Comparison of ENCODE assay signal across 16 cellular contexts in genomic region chr15:56760186-56760585, GRCh38. TPM values are rescaled to one million over a fixed set of nuclear protein-coding genes. Genes with fewer than 3 reads are reported as not detected.
A peak's percentile ranks its signal among the peaks of the same experiment; 100 is the strongest.
DNase-seq lines count a peak whose midpoint lies in the region; ATAC-seq and TF ChIP-seq lines count a peak whose summit lies in the region.
"Had no signal": no experiment of that assay in that cellular context is flagged by ENCODE, and none has a peak within 500 bp of the region (broad histone marks: within the 10 kb centered on the region; RNA-seq: fewer than 3 reads in every experiment).

No MANE protein-coding gene starts in this region.

- no peak for DNase-seq in activated naive CD4-positive, alpha-beta T cell treated with anti-CD3 and anti-CD28 coated beads for 36 hours
- DNase-seq in adipocyte (ENCODE audit: low read depth) (peak; percentile 73), fibroblast of mammary gland (ENCODE audit: low read depth) (peak; percentile 34), vagina (ENCODE audit: extremely low spot score in 2 of 2) (no peak), NCI-H2029 (lab: John Stamatoyannopoulos, UW) (no peak), occipital lobe (lab: John Stamatoyannopoulos, UW) (no peak)
- DNase-seq: activated naive CD4-positive, alpha-beta T cell treated with anti-CD3 and anti-CD28 coated beads, Interleukin-2, amount 10 ng/mL, durations not matched to agents 7 days and 5 days; Caco-2; cerebellar nuclear complex; NCI-H2081; NK-92 treated with Interleukin-12 subunit alpha and Interleukin-12 subunit beta, amount 100 ng/mL, for 24 hours; pancreas had no signal

- peak overlapping the region; percentile 42 for H3K27ac ChIP-seq in vagina
- H3K27ac ChIP-seq: pancreas had no signal

- peak overlapping the region; percentile 6 for H3K27ac Mint-ChIP-seq in activated naive CD4-positive, alpha-beta T cell treated with anti-CD3 and anti-CD28 coated beads, Interleukin-2, amount 50 U/mL, for 24 hours
- H3K27ac Mint-ChIP-seq in activated naive CD4-positive, alpha-beta T cell treated with anti-CD3 and anti-CD28 coated beads for 36 hours = no peak overlapping the region
- H3K27ac Mint-ChIP-seq: activated naive CD4-positive, alpha-beta T cell treated with anti-CD3 and anti-CD28 coated beads, Interleukin-2, amount 10 ng/mL, durations not matched to agents 7 days and 5 days; WTC11 had no signal

- ATAC-seq in HG03521 (IDR thresholded peaks at IDR 0.05; ENCODE audit: unreplicated experiment) = no peak
- ATAC-seq: pancreas, WTC11 had no signal

- no peak overlapping the region for H3K9ac ChIP-seq in adipocyte (ENCODE audit: low read length)

- peaks cover 8% of the 10 kb centered on the region for H3K27me3 Mint-ChIP-seq in activated naive CD4-positive, alpha-beta T cell treated with anti-CD3 and anti-CD28 coated beads, Interleukin-2, amount 50 U/mL, for 24 hours
- peaks cover 3% of the 10 kb centered on the region for H3K27me3 Mint-ChIP-seq in activated naive CD4-positive, alpha-beta T cell treated with anti-CD3 and anti-CD28 coated beads for 36 hours (ENCODE audit: low read depth)

- no peaks in the 10 kb centered on the region for H3K27me3 ChIP-seq in adipocyte (replicated peaks; ENCODE audit: control insufficient read depth, insufficient read depth, low read length)
- H3K27me3 ChIP-seq in vagina = no peaks in the 10 kb centered on the region
- H3K27me3 ChIP-seq: MG63, pancreas had no signal

- TF ChIP-seq POLR2A in vagina (IDR thresholded peaks at IDR 0.05) = no peak

- no peak overlapping the region for H3K4me3 Mint-ChIP-seq in activated naive CD4-positive, alpha-beta T cell treated with anti-CD3 and anti-CD28 coated beads, Interleukin-2, amount 50 U/mL, for 24 hours
- no peak overlapping the region for H3K4me3 Mint-ChIP-seq in activated naive CD4-positive, alpha-beta T cell treated with anti-CD3 and anti-CD28 coated beads for 36 hours
- H3K4me3 Mint-ChIP-seq: activated naive CD4-positive, alpha-beta T cell treated with anti-CD3 and anti-CD28 coated beads, Interleukin-2, amount 10 ng/mL, durations not matched to agents 7 days and 5 days; WTC11 had no signal

- peaks cover 3% of the 10 kb centered on the region for H3K4me1 Mint-ChIP-seq in activated naive CD4-positive, alpha-beta T cell treated with anti-CD3 and anti-CD28 coated beads, Interleukin-2, amount 50 U/mL, for 24 hours
- peaks cover 3% of the 10 kb centered on the region for H3K4me1 Mint-ChIP-seq in activated naive CD4-positive, alpha-beta T cell treated with anti-CD3 and anti-CD28 coated beads for 36 hours (ENCODE audit: low read depth)

- H3K4me3 ChIP-seq in adipocyte (ENCODE audit: low read length) = no peak overlapping the region
- H3K4me3 ChIP-seq in fibroblast of mammary gland (ENCODE audit: control insufficient read depth, low read depth, low read length) = no peak overlapping the region
- H3K4me3 ChIP-seq in vagina = no peak overlapping the region
- H3K4me3 ChIP-seq: MG63, pancreas had no signal

- CTCF ChIA-PET in activated naive CD4-positive, alpha-beta T cell treated with anti-CD3 and anti-CD28 coated beads for 36 hours (lab: Charles Lee) = no interaction called here

- no peaks in the 10 kb centered on the region for H3K9me3 Mint-ChIP-seq in activated naive CD4-positive, alpha-beta T cell treated with anti-CD3 and anti-CD28 coated beads, Interleukin-2, amount 50 U/mL, for 24 hours
- H3K9me3 Mint-ChIP-seq in activated naive CD4-positive, alpha-beta T cell treated with anti-CD3 and anti-CD28 coated beads for 36 hours = no peaks in the 10 kb centered on the region
- H3K9me3 Mint-ChIP-seq: activated naive CD4-positive, alpha-beta T cell treated with anti-CD3 and anti-CD28 coated beads, Interleukin-2, amount 10 ng/mL, durations not matched to agents 7 days and 5 days; WTC11 had no signal

- H3K36me3 Mint-ChIP-seq in activated naive CD4-positive, alpha-beta T cell treated with anti-CD3 and anti-CD28 coated beads, Interleukin-2, amount 50 U/mL, for 24 hours = no peaks in the 10 kb centered on the region
- no peaks in the 10 kb centered on the region for H3K36me3 Mint-ChIP-seq in activated naive CD4-positive, alpha-beta T cell treated with anti-CD3 and anti-CD28 coated beads for 36 hours (ENCODE audit: low read depth)
- H3K36me3 Mint-ChIP-seq: activated naive CD4-positive, alpha-beta T cell treated with anti-CD3 and anti-CD28 coated beads, Interleukin-2, amount 10 ng/mL, durations not matched to agents 7 days and 5 days; WTC11 had no signal

- TF ChIP-seq CTCF in fibroblast of mammary gland (conservative IDR thresholded peaks at IDR 0.05; ENCODE audit: control insufficient read depth, insufficient read depth, low read depth, low read length) (no peak), vagina (IDR thresholded peaks at IDR 0.05) (no peak)

- peaks cover 56% of the 10 kb centered on the region for H3K4me1 ChIP-seq in adipocyte (ENCODE audit: control insufficient read depth, insufficient read depth, low read length)
- peaks cover 60% of the 10 kb centered on the region for H3K4me1 ChIP-seq in vagina
- H3K4me1 ChIP-seq: Caco-2 had no signal

- H3K9me3 ChIP-seq in adipocyte (ENCODE audit: control insufficient read depth, low read length) = no peaks in the 10 kb centered on the region
- H3K9me3 ChIP-seq in vagina = no peaks in the 10 kb centered on the region
- H3K9me3 ChIP-seq: Caco-2, MG63, pancreas had no signal

- H3K36me3 ChIP-seq in adipocyte (ENCODE audit: control insufficient read depth, insufficient read depth, low read length, severe bottlenecking) (no peaks in the 10 kb centered on the region), vagina (no peaks in the 10 kb centered on the region)
- H3K36me3 ChIP-seq: MG63, pancreas had no signal

- intact Hi-C loops in activated naive CD4-positive, alpha-beta T cell treated with anti-CD3 and anti-CD28 coated beads for 36 hours (cut with micrococcal nuclease) = loop anchor here (10.0 kb wide), 2 partner anchors 225 to 385 kb away; no protein-coding TSS in a partner anchor
- intact Hi-C loops in vagina (cut with DNase I) = loop anchor here (5.0 kb wide), 1 partner anchor 947 kb away; the partner anchor contains the start of gene POLR2M

RNA-seq across cellular contexts. Expression of gene ZNF280D, which starts 26.9 kb away (rescaled TPM):
- 10 to 100 TPM; 13.7 to 16.8 TPM for total RNA-seq in activated naive CD4-positive, alpha-beta T cell treated with anti-CD3 and anti-CD28 coated beads for 36 hours
- total RNA-seq in vagina (57.9 TPM), occipital lobe (159 TPM)

Comparison
In these comparisons a context has a peak if more than half of its experiments do, and no peak if none do; other contexts are left out.
1. DNase-seq: peak in adipocyte (single experiment) and fibroblast of mammary gland (single experiment); none in activated naive CD4-positive, alpha-beta T cell treated with anti-CD3 and anti-CD28 coated beads for 36 hours (single experiment), vagina (0 of 2), NCI-H2029 (single experiment) and occipital lobe (single experiment).